Comparison of ENCODE assay signal across 11 cellular contexts in the genomic region with DNA sequence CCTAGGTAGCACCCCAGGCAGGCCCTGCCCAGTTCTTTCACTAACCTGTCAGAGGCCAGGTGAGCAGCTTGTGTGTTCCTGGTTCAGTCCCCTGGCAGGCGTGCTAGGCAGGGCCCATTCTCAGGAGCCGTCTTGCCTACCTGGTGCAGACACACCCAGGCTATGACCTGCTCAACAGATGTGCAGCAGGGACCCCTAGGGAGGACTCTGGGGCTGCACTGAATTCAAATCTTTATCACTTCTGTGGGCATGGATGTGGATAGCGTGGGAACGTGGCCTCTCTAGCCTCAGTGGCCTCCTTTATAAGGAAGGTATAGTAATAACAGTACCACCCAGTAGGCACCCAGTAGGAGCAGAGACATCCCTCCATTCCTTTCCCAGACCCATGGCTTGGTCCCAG. TPM values are rescaled to one million over a fixed set of nuclear protein-coding genes. Genes with fewer than 3 reads are reported as not detected.
DNase-seq lines count a peak whose midpoint lies in the region; ATAC-seq and TF ChIP-seq lines count a peak whose summit lies in the region.
"Had no signal": no experiment of that assay in that cellular context is flagged by ENCODE, and none has a peak within 500 bp of the region (broad histone marks: within the 10 kb centered on the region; RNA-seq: fewer than 3 reads in every experiment).

No MANE protein-coding gene starts in this region.

- DNase-seq in NCI-H69 (lab: John Stamatoyannopoulos, UW) (peak; percentile 27), lung (ENCODE audit: low spot score) (no peak), MV-4-11 (lab: John Stamatoyannopoulos, UW) (no peak), MG63 (no peak)

- H3K4me1 ChIP-seq in lung (ENCODE audit: control insufficient read depth in 2 of 2, insufficient read depth in 2 of 2, low read length in 2 of 2) = no peaks in the 10 kb centered on the region
- H3K4me1 ChIP-seq: breast epithelium had no signal

- no peak overlapping the region for H3K27ac ChIP-seq in lung (ENCODE audit: low read depth in 1 of 2, low read length in 1 of 2)
- H3K27ac ChIP-seq: breast epithelium, esophagus muscularis mucosa had no signal

- H3K27me3 ChIP-seq in lung (ENCODE audit: control insufficient read depth, insufficient read depth) (no peaks in the 10 kb centered on the region), MG63 (no peaks in the 10 kb centered on the region)
- H3K27me3 ChIP-seq: breast epithelium, esophagus muscularis mucosa had no signal

- H3K9me3 ChIP-seq in lung (ENCODE audit: control insufficient read depth in 2 of 2, insufficient read depth in 1 of 2, low read length in 1 of 2) (no peaks in the 10 kb centered on the region), MG63 (no peaks in the 10 kb centered on the region)
- H3K9me3 ChIP-seq: breast epithelium, esophagus muscularis mucosa had no signal

- ATAC-seq in GM18907 (IDR thresholded peaks at IDR 0.05; ENCODE audit: unreplicated experiment) = peak; percentile 1
- ATAC-seq in HG03066 (IDR thresholded peaks at IDR 0.05; ENCODE audit: low read depth, unreplicated experiment) = peak; percentile 5
- peak; percentile 3 for ATAC-seq in lung (ENCODE audit: insufficient read depth, low FRiP score)
- no peak for ATAC-seq in HG03045 (IDR thresholded peaks at IDR 0.05; ENCODE audit: unreplicated experiment)
- ATAC-seq in GM19467 (IDR thresholded peaks at IDR 0.05; ENCODE audit: unreplicated experiment) = no peak

- 62 to 70% methylated on average over 4 of the region's 4 CpGs for WGBS in lung, 2 donors

- H3K36me3 ChIP-seq in lung (ENCODE audit: control insufficient read depth in 2 of 2, insufficient read depth in 2 of 2, low read length in 2 of 2) (peaks cover 0 to 9% of the 10 kb centered on the region in 2 donors), MG63 (peaks cover 12% of the 10 kb centered on the region)
- H3K36me3 ChIP-seq: breast epithelium had no signal

- H3K4me3 ChIP-seq in lung (no peak overlapping the region), MG63 (no peak overlapping the region)
- H3K4me3 ChIP-seq: breast epithelium, esophagus muscularis mucosa had no signal

- no peak for TF ChIP-seq CTCF in lung (IDR thresholded peaks at IDR 0.05; ENCODE audit: control extremely low read depth, extremely low read depth)

RNA-seq across cellular contexts. Expression of a gene that starts 48.4 kb away (rescaled TPM):
- 10 to 100 TPM; 66.0 to 93.6 TPM for total RNA-seq in lung
- polyA plus RNA-seq in lung = 10 to 100 TPM; 23.4 to 84.7 TPM
- total RNA-seq in MG63 (2014; rRNA removed; shearing (Covaris generic); ENCODE audit: low replicate concordance) = 91.0 and 97.0 TPM in 2 replicates

RNA-seq across cellular contexts. Expression of a gene that starts 55.8 kb away (rescaled TPM):
- total RNA-seq in lung = under 1 TPM; 0.09 to 0.37 TPM
- polyA plus RNA-seq in lung = not detected
- 0.33 TPM in 1 of 2 replicates, not detected in the other for total RNA-seq in MG63 (2014; rRNA removed; shearing (Covaris generic); ENCODE audit: low replicate concordance)
- total RNA-seq: esophagus muscularis mucosa, Right ventricle myocardium superior had no signal

Comparison
In these comparisons a context has a peak if more than half of its experiments do, and no peak if none do; other contexts are left out.
1. ATAC-seq: peak in GM18907 (single experiment), HG03066 (single experiment) and lung (single experiment); none in HG03045 (single experiment) and GM19467 (single experiment).